ENCODE assay signal across 8 cellular contexts in genomic region chr3:142723665-142723967, GRCh38. TPM values are rescaled to one million over a fixed set of nuclear protein-coding genes. Genes with fewer than 3 reads are reported as not detected.
DNase-seq lines count a peak whose midpoint lies in the region; ATAC-seq and TF ChIP-seq lines count a peak whose summit lies in the region.

No MANE protein-coding gene starts in this region.

- peaks cover 0 to 7% (median 0%) of the 10 kb centered on the region in 11 experiments; a peak in 5 of 22 replicates for H3K9me3 ChIP-seq in BLaER1 treated with 17β-estradiol and CSF1 and Interleukin-3, amounts not matched to agents 10 nM and 100 nM (replicated peaks in 1 of 11)
- H3K9me3 ChIP-seq in SU-DHL-6 (ENCODE audit: insufficient read depth, low read length): no peaks in the 10 kb centered on the region
- H3K9me3 ChIP-seq in heart left ventricle: peaks cover 0 to 4% (median 0%) of the 10 kb centered on the region in 12 donors

- no peak overlapping the region; a peak in 1 of 22 replicates for H3K27ac ChIP-seq in BLaER1 treated with 17β-estradiol and CSF1 and Interleukin-3, amounts not matched to agents 10 nM and 100 nM
- H3K27ac ChIP-seq in SU-DHL-6 (ENCODE audit: low read depth, low read length) (no peak overlapping the region), heart left ventricle (peak overlapping the region; percentile 82 to 99 (median 91))

- intact Hi-C loops in heart left ventricle (cut with DNase I): loop anchor here in 7 of 10 donors (5.0 to 10.0 kb wide), 6 partner anchors 126 to 281 kb away; partner anchors contain the start of genes PLS1 (in 4 of the 7) and U2SURP (in 2 of the 7)

- H3K79me2 ChIP-seq in SU-DHL-6 (ENCODE audit: insufficient read depth, low read length): no peaks in the 10 kb centered on the region

- 0 to 1% (median 0%) methylated on average over 10 of the region's 10 CpGs for WGBS in heart left ventricle, 4 donors

- H4K20me1 ChIP-seq in BLaER1 treated with 17β-estradiol and CSF1 and Interleukin-3, amounts not matched to agents 10 nM and 100 nM: no peaks in the 10 kb centered on the region
- peaks cover 7% of the 10 kb centered on the region; the same call in 1 of the 2 replicates for H4K20me1 ChIP-seq in SU-DHL-6 (ENCODE audit: low read depth, low read length)

- TF ChIP-seq POLR2A in heart left ventricle (IDR thresholded peaks at IDR 0.05): no peak

- peaks cover 8% of the 10 kb centered on the region for H3K4me1 Mint-ChIP-seq in stimulated activated memory B cell treated with anti-CD40 and anti-IgM and Interleukin-4, amounts not matched to agents 10 μg/mL and 1 μg/mL and 100 μg/mL, for 72 hours

- H3K27me3 Mint-ChIP-seq in stimulated activated memory B cell treated with anti-CD40 and anti-IgM and Interleukin-4, amounts not matched to agents 10 μg/mL and 1 μg/mL and 100 μg/mL, for 72 hours: peaks cover 51% of the 10 kb centered on the region

- no peaks in the 10 kb centered on the region for H3F3A ChIP-seq in SU-DHL-6 (ENCODE audit: insufficient read depth)

- H3K4me1 ChIP-seq in BLaER1 treated with 17β-estradiol and CSF1 and Interleukin-3, amounts not matched to agents 10 nM and 100 nM: peaks cover 0 to 14% (median 7%) of the 10 kb centered on the region in 10 experiments; a peak in 14 of 20 replicates
- peaks cover 0 to 21% (median 6%) of the 10 kb centered on the region in 12 donors for H3K4me1 ChIP-seq in heart left ventricle

- peak overlapping the region in 2 of 11 experiments; percentile 87 to 88; a peak in 2 of 22 replicates for H3K9ac ChIP-seq in BLaER1 treated with 17β-estradiol and CSF1 and Interleukin-3, amounts not matched to agents 10 nM and 100 nM
- H3K9ac ChIP-seq in SU-DHL-6 (ENCODE audit: low read length): peak overlapping the region; percentile 56

- no peaks in the 10 kb centered on the region for H3K36me3 ChIP-seq in BLaER1 treated with 17β-estradiol and CSF1 and Interleukin-3, amounts not matched to agents 10 nM and 100 nM
- H3K36me3 ChIP-seq in SU-DHL-6 (ENCODE audit: low read length) (no peaks in the 10 kb centered on the region), heart left ventricle (peaks cover 0 to 3% (median 0%) of the 10 kb centered on the region in 9 donors)

- H3K27ac Mint-ChIP-seq in stimulated activated memory B cell treated with anti-CD40 and anti-IgM and Interleukin-4, amounts not matched to agents 10 μg/mL and 1 μg/mL and 100 μg/mL, for 72 hours: no peak overlapping the region

- TF ChIP-seq CTCF in SU-DHL-6 (IDR thresholded peaks at IDR 0.05; ENCODE audit: insufficient read depth, low read length, poor library complexity, severe bottlenecking) (no peak), heart left ventricle (IDR thresholded peaks at IDR 0.05) (no peak)

- peak overlapping the region; percentile 85 to 97 (median 90) for H3K4me3 ChIP-seq in BLaER1 treated with 17β-estradiol and CSF1 and Interleukin-3, amounts not matched to agents 10 nM and 100 nM
- H3K4me3 ChIP-seq in SU-DHL-6 (ENCODE audit: insufficient read depth, low read length, poor library complexity, severe bottlenecking) (peak overlapping the region; percentile 85), heart left ventricle (peak overlapping the region; percentile 72 to 96 (median 80))

- H3K27me3 ChIP-seq in BLaER1 treated with 17β-estradiol and CSF1 and Interleukin-3, amounts not matched to agents 10 nM and 100 nM: peaks cover 4 to 12% (median 11%) of the 10 kb centered on the region in 11 experiments; a peak in 17 of 22 replicates
- no peaks in the 10 kb centered on the region for H3K27me3 ChIP-seq in SU-DHL-6 (ENCODE audit: low read length)
- H3K27me3 ChIP-seq in heart left ventricle: peaks cover 0 to 14% (median 0%) of the 10 kb centered on the region in 9 donors

- H3K9me2 ChIP-seq in SU-DHL-6 (replicated peaks; ENCODE audit: insufficient read depth, low read length): no peaks in the 10 kb centered on the region

- no peaks in the 10 kb centered on the region for H3K36me3 Mint-ChIP-seq in stimulated activated memory B cell treated with anti-CD40 and anti-IgM and Interleukin-4, amounts not matched to agents 10 μg/mL and 1 μg/mL and 100 μg/mL, for 72 hours

- H2AFZ ChIP-seq in SU-DHL-6 (ENCODE audit: low read depth, low read length, severe bottlenecking): no peak overlapping the region

- no peak for DNase-seq in heart left ventricle
- DNase-seq in occipital lobe (lab: John Stamatoyannopoulos, UW): no peak
- no peak for DNase-seq in NCI-H1930 (lab: John Stamatoyannopoulos, UW)

- H3K4me3 Mint-ChIP-seq in stimulated activated memory B cell treated with anti-CD40 and anti-IgM and Interleukin-4, amounts not matched to agents 10 μg/mL and 1 μg/mL and 100 μg/mL, for 72 hours: peak overlapping the region; percentile 81

- peak; percentile 21 for ATAC-seq in GM21390 (IDR thresholded peaks at IDR 0.05; ENCODE audit: unreplicated experiment)
- peak in 1 of 4 donors; percentile 19 for ATAC-seq in heart left ventricle
- ATAC-seq in stimulated activated memory B cell treated with anti-CD40 and anti-IgM and Interleukin-4, amounts not matched to agents 10 μg/mL and 1 μg/mL and 100 μg/mL, for 72 hours: peak; percentile 4
- ATAC-seq in HG03520 (IDR thresholded peaks at IDR 0.05; ENCODE audit: unreplicated experiment): no peak

- peak overlapping the region; percentile 55 to 81 (median 70); a peak in 21 of 22 replicates for H3K4me2 ChIP-seq in BLaER1 treated with 17β-estradiol and CSF1 and Interleukin-3, amounts not matched to agents 10 nM and 100 nM
- peak overlapping the region; percentile 94 for H3K4me2 ChIP-seq in SU-DHL-6 (ENCODE audit: low read depth, low read length, poor library complexity, severe bottlenecking)

- H3K9me3 Mint-ChIP-seq in stimulated activated memory B cell treated with anti-CD40 and anti-IgM and Interleukin-4, amounts not matched to agents 10 μg/mL and 1 μg/mL and 100 μg/mL, for 72 hours: peaks cover 10% of the 10 kb centered on the region

RNA-seq across cellular contexts. Expression of gene TRPC1, which starts 0.2 kb away (rescaled TPM):
- total RNA-seq in heart left ventricle (10 to 100 TPM in 5 of 9 donors, 1 to 10 TPM in 4; 5.9 to 14.2 (median 11.2) TPM), occipital lobe (157 TPM)
- polyA plus RNA-seq in heart left ventricle: 1 to 10 TPM; 3.0 to 9.6 TPM

Comparison
In these comparisons a context has a peak if more than half of its experiments do, and no peak if none do; other contexts are left out.
1. H3K27ac ChIP-seq: peak in heart left ventricle (12 of 12); none in BLaER1 treated with 17β-estradiol and CSF1 and Interleukin-3, amounts not matched to agents 10 nM and 100 nM (0 of 11) and SU-DHL-6 (single experiment).
2. RNA of gene TRPC1, which starts 0.2 kb away (total RNA-seq): 157 TPM in occipital lobe (single experiment); 5.9 to 14.2 TPM in heart left ventricle; every median in the first group is over 10 times any median in the second.
3. Peak in every context shown above with its lines, with median percentiles within 50 percentile points of each other: H3K4me3 ChIP-seq.